8 cellular contexts compared by ENCODE assay signal in genomic region chr19:55675661-55676354, GRCh38. TPM values are rescaled to one million over a fixed set of nuclear protein-coding genes. Genes with fewer than 3 reads are reported as not detected.
A peak's percentile ranks its signal among the peaks of the same experiment; 100 is the strongest.
DNase-seq lines count a peak whose midpoint lies in the region; ATAC-seq, FAIRE-seq and TF ChIP-seq lines count a peak whose summit lies in the region.

No MANE protein-coding gene starts in this region.

- H3K27me3 ChIP-seq in SJSA1 (replicated peaks) (no peaks in the 10 kb centered on the region), fibroblast of lung (ENCODE audit: control insufficient read depth, insufficient read depth, low read length) (no peaks in the 10 kb centered on the region), rectal smooth muscle tissue (ENCODE audit: control insufficient read depth, insufficient read depth, low read length) (no peaks in the 10 kb centered on the region)

- DNase-seq in SJSA1 (ENCODE audit: low read depth in 1 of 2, low spot score in 2 of 2) (no peak), fibroblast of lung (ENCODE audit: low read depth in 2 of 2) (no peak), HTR-8/SVneo (ENCODE audit: insufficient read length, low spot score) (no peak), NCI-H146 treated with DMSO at 0.1 percent for 48 hours (lab: John Stamatoyannopoulos, UW; ENCODE audit: unreplicated experiment) (no peak)

- H3K27ac ChIP-seq in SJSA1, result peak overlapping the region; percentile 71
- peak overlapping the region; percentile 90 for H3K27ac ChIP-seq in fibroblast of lung (ENCODE audit: insufficient read depth, low read length)
- peak overlapping the region; percentile 73 for H3K27ac ChIP-seq in rectal smooth muscle tissue (ENCODE audit: low read depth, low read length)

- peak overlapping the region; percentile 24 for H2AFZ ChIP-seq in fibroblast of lung (ENCODE audit: low read length)

- no peak for ATAC-seq in HG02970 (IDR thresholded peaks at IDR 0.05; ENCODE audit: low FRiP score, unreplicated experiment)
- no peak for ATAC-seq in GM18511 (IDR thresholded peaks at IDR 0.05; ENCODE audit: unreplicated experiment)

- peaks cover 5% of the 10 kb centered on the region for H4K20me1 ChIP-seq in fibroblast of lung (ENCODE audit: control insufficient read depth, extremely low read depth, insufficient read depth, low read length)

- H3K4me2 ChIP-seq in fibroblast of lung (ENCODE audit: extremely low read depth, insufficient read depth, low read length), result peak overlapping the region; percentile 99

- H3K4me1 ChIP-seq in SJSA1 (replicated peaks), result peaks cover 21% of the 10 kb centered on the region
- peaks cover 14% of the 10 kb centered on the region for H3K4me1 ChIP-seq in fibroblast of lung (ENCODE audit: control insufficient read depth, extremely low read depth, insufficient read depth, low read length)
- H3K4me1 ChIP-seq in rectal smooth muscle tissue (ENCODE audit: control insufficient read depth, insufficient read depth, low read length), result peaks cover 13% of the 10 kb centered on the region

- H3K9ac ChIP-seq in fibroblast of lung (ENCODE audit: insufficient read depth, low read length) (peak overlapping the region; percentile 86), rectal smooth muscle tissue (ENCODE audit: low read length) (peak overlapping the region; percentile 88)

- H3K36me3 ChIP-seq in SJSA1 (peaks cover 80% of the 10 kb centered on the region), fibroblast of lung (ENCODE audit: control insufficient read depth, insufficient read depth, low read length) (peaks cover 21% of the 10 kb centered on the region), rectal smooth muscle tissue (ENCODE audit: control insufficient read depth, insufficient read depth, low read length) (peaks cover 19% of the 10 kb centered on the region)

- TF ChIP-seq CTCF in GM12875 (IDR thresholded peaks at IDR 0.05; ENCODE audit: borderline replicate concordance, insufficient read depth, low read depth, low read length), result no peak
- TF ChIP-seq CTCF in fibroblast of lung (conservative IDR thresholded peaks at IDR 0.05 in 1 of 2, IDR thresholded peaks at IDR 0.05 in 1 of 2; ENCODE audit: low read depth in 1 of 2, low read length in 2 of 2), result no peak

- FAIRE-seq in HTR-8/SVneo (lab: Jason Lieb, UNC), result no peak

- peaks cover 79% of the 10 kb centered on the region for H3K79me2 ChIP-seq in fibroblast of lung (ENCODE audit: control insufficient read depth, insufficient read depth, low read length)

- H3K9me3 ChIP-seq in SJSA1 (replicated peaks) (no peaks in the 10 kb centered on the region; the same call in 1 of the 2 replicates), fibroblast of lung (ENCODE audit: control insufficient read depth, insufficient read depth, low read depth, low read length) (no peaks in the 10 kb centered on the region)

- H3K4me3 ChIP-seq in GM12875 (ENCODE audit: low read depth, low read length) (peak overlapping the region; percentile 94), SJSA1 (peak overlapping the region; percentile 98), fibroblast of lung (replicated peaks in 1 of 4; ENCODE audit: control extremely low read depth in 1 of 4, insufficient read depth in 1 of 4, low read depth in 3 of 4, low read length in 4 of 4) (peak overlapping the region; percentile 71 to 90 (median 80)), rectal smooth muscle tissue (ENCODE audit: low read length) (peak overlapping the region; percentile 83)

RNA-seq across cellular contexts. Expression of gene EPN1, which starts 0.8 kb away (rescaled TPM):
- 67.7 and 103 TPM in 2 replicates for total RNA-seq in SJSA1 (2014; rRNA removed; shearing (Covaris generic))
- total RNA-seq in fibroblast of lung, result 16.2 and 47.1 TPM in 2 replicates
- polyA plus RNA-seq in fibroblast of lung, result 48.6 and 81.8 TPM in 2 replicates
- 112 and 185 TPM in 2 replicates for polyA plus RNA-seq in fibroblast of lung (2012)
- 66.8 and 76.3 TPM in 2 replicates for polyA minus RNA-seq in fibroblast of lung (ENCODE audit: low replicate concordance)

RNA-seq across cellular contexts. Expression of gene U2AF2, which starts 21.0 kb away (rescaled TPM):
- total RNA-seq in SJSA1 (2014; rRNA removed; shearing (Covaris generic)), result 137 and 183 TPM in 2 replicates
- 66.8 and 84.1 TPM in 2 replicates for total RNA-seq in fibroblast of lung
- 53.5 and 93.3 TPM in 2 replicates for polyA plus RNA-seq in fibroblast of lung
- polyA plus RNA-seq in fibroblast of lung (2012), result 114 and 197 TPM in 2 replicates
- polyA minus RNA-seq in fibroblast of lung (ENCODE audit: low replicate concordance), result 121 and 206 TPM in 2 replicates

RNA-seq across cellular contexts. Expression of gene CCDC106, which starts 27.8 kb away (rescaled TPM):
- 3.5 and 6.0 TPM in 2 replicates for total RNA-seq in SJSA1 (2014; rRNA removed; shearing (Covaris generic))
- total RNA-seq in fibroblast of lung, result 8.0 and 10.2 TPM in 2 replicates
- polyA plus RNA-seq in fibroblast of lung, result 4.5 and 5.9 TPM in 2 replicates
- 8.2 and 16.1 TPM in 2 replicates for polyA plus RNA-seq in fibroblast of lung (2012)
- 7.1 and 9.6 TPM in 2 replicates for polyA minus RNA-seq in fibroblast of lung (ENCODE audit: low replicate concordance)

RNA-seq across cellular contexts. Expression of gene ZNF581, which starts 32.4 kb away (rescaled TPM):
- 5.5 and 10.1 TPM in 2 replicates for total RNA-seq in SJSA1 (2014; rRNA removed; shearing (Covaris generic))
- total RNA-seq in fibroblast of lung, result 33.4 and 40.1 TPM in 2 replicates
- polyA plus RNA-seq in fibroblast of lung, result 9.0 and 9.2 TPM in 2 replicates
- polyA plus RNA-seq in fibroblast of lung (2012), result 17.5 and 21.5 TPM in 2 replicates
- polyA minus RNA-seq in fibroblast of lung (ENCODE audit: low replicate concordance), result 22.9 and 26.9 TPM in 2 replicates

RNA-seq across cellular contexts. Expression of gene ZNF580, which starts 35.0 kb away (rescaled TPM):
- 6.5 and 6.9 TPM in 2 replicates for total RNA-seq in SJSA1 (2014; rRNA removed; shearing (Covaris generic))
- 3.3 and 4.1 TPM in 2 replicates for total RNA-seq in fibroblast of lung
- polyA plus RNA-seq in fibroblast of lung, result 7.2 and 10.9 TPM in 2 replicates
- 43.9 and 54.1 TPM in 2 replicates for polyA plus RNA-seq in fibroblast of lung (2012)
- 59.2 and 75.6 TPM in 2 replicates for polyA minus RNA-seq in fibroblast of lung (ENCODE audit: low replicate concordance)
